ENCODE assay signal across 1 cellular context in the genomic region with DNA sequence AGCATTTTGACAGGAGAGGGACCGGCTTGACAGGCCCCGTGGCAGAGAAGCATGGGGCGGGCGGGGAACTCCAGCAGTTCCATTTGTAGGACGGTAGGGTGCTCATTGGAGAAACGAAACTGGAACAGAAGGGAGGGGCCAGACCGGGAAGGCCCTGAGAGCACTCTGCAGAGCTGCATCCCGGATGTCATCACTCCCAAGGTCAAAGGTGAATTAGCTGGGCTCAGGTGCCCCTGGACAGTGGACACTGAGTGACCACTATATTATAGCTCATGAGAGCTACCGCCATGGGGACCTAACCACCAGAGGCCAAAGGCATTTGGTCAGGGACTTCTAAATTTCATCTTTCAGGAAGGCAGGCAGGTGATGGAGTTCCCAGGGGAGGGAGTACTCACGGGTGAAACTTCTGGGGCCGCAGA.
TF ChIP-seq lines count a peak whose summit lies in the region.

No MANE protein-coding gene starts in this region.

TF ChIP-seq in K562, 482 proteins besides CTCF, POLR2A, EP300 and RAD21:
- TF ChIP-seq MTA2 (IDR thresholded peaks at IDR 0.05; ENCODE audit: low read depth) = no peak
- TF ChIP-seq L3MBTL2 (IDR thresholded peaks at IDR 0.05) = no peak
- no peak for TF ChIP-seq SNRNP70 (optimal IDR thresholded peaks at IDR 0.05; ENCODE audit: low read depth, low read length)
- no peak for TF ChIP-seq ZNF696 (CRISPR knock-in tag; conservative IDR thresholded peaks at IDR 0.05)
- no peak for TF ChIP-seq EWSR1 (IDR thresholded peaks at IDR 0.05; ENCODE audit: borderline replicate concordance, low read depth, partially characterized antibody)
- 0 out of 2 replicates have a peak, but pooled peaks have one; percentile 0 for TF ChIP-seq RBFOX2 (IDR thresholded peaks at IDR 0.05; ENCODE audit: low read depth, low read length)
- TF ChIP-seq TGIF2 (CRISPR knock-in tag; IDR thresholded peaks at IDR 0.05) = no peak
- TF ChIP-seq, protein P1, sequence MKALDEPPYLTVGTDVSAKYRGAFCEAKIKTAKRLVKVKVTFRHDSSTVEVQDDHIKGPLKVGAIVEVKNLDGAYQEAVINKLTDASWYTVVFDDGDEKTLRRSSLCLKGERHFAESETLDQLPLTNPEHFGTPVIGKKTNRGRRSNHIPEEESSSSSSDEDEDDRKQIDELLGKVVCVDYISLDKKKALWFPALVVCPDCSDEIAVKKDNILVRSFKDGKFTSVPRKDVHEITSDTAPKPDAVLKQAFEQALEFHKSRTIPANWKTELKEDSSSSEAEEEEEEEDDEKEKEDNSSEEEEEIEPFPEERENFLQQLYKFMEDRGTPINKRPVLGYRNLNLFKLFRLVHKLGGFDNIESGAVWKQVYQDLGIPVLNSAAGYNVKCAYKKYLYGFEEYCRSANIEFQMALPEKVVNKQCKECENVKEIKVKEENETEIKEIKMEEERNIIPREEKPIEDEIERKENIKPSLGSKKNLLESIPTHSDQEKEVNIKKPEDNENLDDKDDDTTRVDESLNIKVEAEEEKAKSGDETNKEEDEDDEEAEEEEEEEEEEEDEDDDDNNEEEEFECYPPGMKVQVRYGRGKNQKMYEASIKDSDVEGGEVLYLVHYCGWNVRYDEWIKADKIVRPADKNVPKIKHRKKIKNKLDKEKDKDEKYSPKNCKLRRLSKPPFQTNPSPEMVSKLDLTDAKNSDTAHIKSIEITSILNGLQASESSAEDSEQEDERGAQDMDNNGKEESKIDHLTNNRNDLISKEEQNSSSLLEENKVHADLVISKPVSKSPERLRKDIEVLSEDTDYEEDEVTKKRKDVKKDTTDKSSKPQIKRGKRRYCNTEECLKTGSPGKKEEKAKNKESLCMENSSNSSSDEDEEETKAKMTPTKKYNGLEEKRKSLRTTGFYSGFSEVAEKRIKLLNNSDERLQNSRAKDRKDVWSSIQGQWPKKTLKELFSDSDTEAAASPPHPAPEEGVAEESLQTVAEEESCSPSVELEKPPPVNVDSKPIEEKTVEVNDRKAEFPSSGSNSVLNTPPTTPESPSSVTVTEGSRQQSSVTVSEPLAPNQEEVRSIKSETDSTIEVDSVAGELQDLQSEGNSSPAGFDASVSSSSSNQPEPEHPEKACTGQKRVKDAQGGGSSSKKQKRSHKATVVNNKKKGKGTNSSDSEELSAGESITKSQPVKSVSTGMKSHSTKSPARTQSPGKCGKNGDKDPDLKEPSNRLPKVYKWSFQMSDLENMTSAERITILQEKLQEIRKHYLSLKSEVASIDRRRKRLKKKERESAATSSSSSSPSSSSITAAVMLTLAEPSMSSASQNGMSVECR (CRISPR knock-in tag; IDR thresholded peaks at IDR 0.05) = 0 out of 2 replicates have a peak, but pooled peaks have one; percentile 22
- TF ChIP-seq BRD9 (IDR thresholded peaks at IDR 0.05; ENCODE audit: low read depth, partially characterized antibody) = no peak
- no peak for TF ChIP-seq NFATC3 (IDR thresholded peaks at IDR 0.05)
- TF ChIP-seq NR2C1 (IDR thresholded peaks at IDR 0.05) = no peak
- TF ChIP-seq NR2C1 (tag; IDR thresholded peaks at IDR 0.05) = peak; percentile 50; the same call in 1 of the 2 replicates
- no peak for TF ChIP-seq ZNF586 (CRISPR knock-in tag; conservative IDR thresholded peaks at IDR 0.05)
- TF ChIP-seq MTF1 (CRISPR knock-in tag; IDR thresholded peaks at IDR 0.05; ENCODE audit: borderline replicate concordance) = no peak
- TF ChIP-seq ZNF24 (IDR thresholded peaks at IDR 0.05) = no peak
- no peak for TF ChIP-seq GTF2E2 (tag; IDR thresholded peaks at IDR 0.05)
- TF ChIP-seq, protein P2, sequence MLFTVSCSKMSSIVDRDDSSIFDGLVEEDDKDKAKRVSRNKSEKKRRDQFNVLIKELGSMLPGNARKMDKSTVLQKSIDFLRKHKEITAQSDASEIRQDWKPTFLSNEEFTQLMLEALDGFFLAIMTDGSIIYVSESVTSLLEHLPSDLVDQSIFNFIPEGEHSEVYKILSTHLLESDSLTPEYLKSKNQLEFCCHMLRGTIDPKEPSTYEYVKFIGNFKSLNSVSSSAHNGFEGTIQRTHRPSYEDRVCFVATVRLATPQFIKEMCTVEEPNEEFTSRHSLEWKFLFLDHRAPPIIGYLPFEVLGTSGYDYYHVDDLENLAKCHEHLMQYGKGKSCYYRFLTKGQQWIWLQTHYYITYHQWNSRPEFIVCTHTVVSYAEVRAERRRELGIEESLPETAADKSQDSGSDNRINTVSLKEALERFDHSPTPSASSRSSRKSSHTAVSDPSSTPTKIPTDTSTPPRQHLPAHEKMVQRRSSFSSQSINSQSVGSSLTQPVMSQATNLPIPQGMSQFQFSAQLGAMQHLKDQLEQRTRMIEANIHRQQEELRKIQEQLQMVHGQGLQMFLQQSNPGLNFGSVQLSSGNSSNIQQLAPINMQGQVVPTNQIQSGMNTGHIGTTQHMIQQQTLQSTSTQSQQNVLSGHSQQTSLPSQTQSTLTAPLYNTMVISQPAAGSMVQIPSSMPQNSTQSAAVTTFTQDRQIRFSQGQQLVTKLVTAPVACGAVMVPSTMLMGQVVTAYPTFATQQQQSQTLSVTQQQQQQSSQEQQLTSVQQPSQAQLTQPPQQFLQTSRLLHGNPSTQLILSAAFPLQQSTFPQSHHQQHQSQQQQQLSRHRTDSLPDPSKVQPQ (CRISPR knock-in tag; IDR thresholded peaks at IDR 0.05; ENCODE audit: borderline replicate concordance) = no peak
- no peak for TF ChIP-seq HNRNPUL1 (IDR thresholded peaks at IDR 0.05; ENCODE audit: low read length)
- no peak for TF ChIP-seq PCBP1 (IDR thresholded peaks at IDR 0.05; ENCODE audit: low read depth, low read length, poor library complexity, severe bottlenecking)
- TF ChIP-seq, protein P3, sequence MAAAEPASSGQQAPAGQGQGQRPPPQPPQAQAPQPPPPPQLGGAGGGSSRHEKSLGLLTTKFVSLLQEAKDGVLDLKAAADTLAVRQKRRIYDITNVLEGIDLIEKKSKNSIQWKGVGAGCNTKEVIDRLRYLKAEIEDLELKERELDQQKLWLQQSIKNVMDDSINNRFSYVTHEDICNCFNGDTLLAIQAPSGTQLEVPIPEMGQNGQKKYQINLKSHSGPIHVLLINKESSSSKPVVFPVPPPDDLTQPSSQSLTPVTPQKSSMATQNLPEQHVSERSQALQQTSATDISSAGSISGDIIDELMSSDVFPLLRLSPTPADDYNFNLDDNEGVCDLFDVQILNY (CRISPR knock-in tag; IDR thresholded peaks at IDR 0.05) = no peak
